ENCODE assay signal across 22 cellular contexts in genomic region chr1:228732426-228732825, GRCh38. TPM values are rescaled to one million over a fixed set of nuclear protein-coding genes. Genes with fewer than 3 reads are reported as not detected.
DNase-seq lines count a peak whose midpoint lies in the region; ATAC-seq and TF ChIP-seq lines count a peak whose summit lies in the region.
"Had no signal": no experiment of that assay in that cellular context is flagged by ENCODE, and none has a peak within 500 bp of the region (broad histone marks: within the 10 kb centered on the region; RNA-seq: fewer than 3 reads in every experiment).

No MANE protein-coding gene starts in this region.

- TF ChIP-seq CTCF in CD4-positive, alpha-beta T cell (IDR thresholded peaks at IDR 0.05): no peak
- TF ChIP-seq CTCF in esophagus muscularis mucosa (IDR thresholded peaks at IDR 0.05) (no peak), neural crest cell (conservative IDR thresholded peaks at IDR 0.05) (no peak)

- H3K4me1 ChIP-seq in esophagus muscularis mucosa: peaks cover 11 to 21% (median 15%) of the 10 kb centered on the region in 4 donors

- no peak overlapping the region for H3K27ac ChIP-seq in CD4-positive, alpha-beta T cell (ENCODE audit: low read depth, low read length)
- H3K27ac ChIP-seq in esophagus muscularis mucosa (replicated peaks in 1 of 4): no peak overlapping the region
- H3K27ac ChIP-seq: A549; BLaER1 treated with 17β-estradiol and CSF1 and Interleukin-3, amounts not matched to agents 10 nM and 100 nM had no signal

- H3K4me3 Mint-ChIP-seq in CD4-positive, alpha-beta T cell: peak overlapping the region; percentile 68
- H3K4me3 Mint-ChIP-seq in neural crest cell: peak overlapping the region; percentile 64
- H3K4me3 Mint-ChIP-seq in activated CD4-positive, alpha-beta T cell treated with anti-CD3 and anti-CD28 coated beads for 36 hours: no peak overlapping the region
- H3K4me3 Mint-ChIP-seq: CD14-positive monocyte had no signal

- ATAC-seq in CD4-positive, alpha-beta T cell (ENCODE audit: poor library complexity): no peak
- ATAC-seq in activated CD4-positive, alpha-beta T cell treated with anti-CD3 and anti-CD28 coated beads for 36 hours: no peak
- ATAC-seq: A549, GM12878 had no signal

- no peaks in the 10 kb centered on the region for H3K36me3 Mint-ChIP-seq in CD4-positive, alpha-beta T cell (ENCODE audit: low read depth)
- no peaks in the 10 kb centered on the region for H3K36me3 Mint-ChIP-seq in neural crest cell (ENCODE audit: low read depth)
- H3K36me3 Mint-ChIP-seq in activated CD4-positive, alpha-beta T cell treated with anti-CD3 and anti-CD28 coated beads for 36 hours (ENCODE audit: low read depth): no peaks in the 10 kb centered on the region
- H3K36me3 Mint-ChIP-seq: CD14-positive monocyte had no signal

- no peak for TF ChIP-seq EP300 in esophagus muscularis mucosa (IDR thresholded peaks at IDR 0.05)

- no peaks in the 10 kb centered on the region for H3K9me3 Mint-ChIP-seq in CD4-positive, alpha-beta T cell
- no peaks in the 10 kb centered on the region for H3K9me3 Mint-ChIP-seq in neural crest cell
- no peaks in the 10 kb centered on the region for H3K9me3 Mint-ChIP-seq in activated CD4-positive, alpha-beta T cell treated with anti-CD3 and anti-CD28 coated beads for 36 hours (ENCODE audit: low read depth)
- H3K9me3 Mint-ChIP-seq: CD14-positive monocyte; CD4-positive, alpha-beta memory T cell had no signal

- CTCF ChIA-PET in CD4-positive, alpha-beta T cell (lab: Charles Lee): no interaction called here
- CTCF ChIA-PET in activated CD4-positive, alpha-beta T cell treated with anti-CD3 and anti-CD28 coated beads for 36 hours (lab: Charles Lee): interaction anchor here (0.7 to 0.8 kb wide), 2 partner anchors 116 to 495 kb away, joined by 3 read pairs; no protein-coding TSS in a partner anchor

- WGBS in esophagus muscularis mucosa: 89% methylated on average over 8 of the region's 8 CpGs

- H3K27me3 ChIP-seq in CD4-positive, alpha-beta T cell (ENCODE audit: control insufficient read depth, insufficient read depth, low read length): no peaks in the 10 kb centered on the region
- H3K27me3 ChIP-seq in esophagus muscularis mucosa: no peaks in the 10 kb centered on the region

- no peak for TF ChIP-seq POLR2A in esophagus muscularis mucosa (IDR thresholded peaks at IDR 0.05; ENCODE audit: low read depth)

- intact Hi-C loops in CD4-positive, alpha-beta T cell (cut with DNase I, micrococcal nuclease): loop anchor here in 1 of 2 experiments (5.0 kb wide), 1 partner anchor 755 kb away; no protein-coding TSS in a partner anchor
- intact Hi-C loops in esophagus muscularis mucosa (cut with DNase I): loop anchor here (5.0 to 10.0 kb wide), 4 partner anchors 70 to 522 kb away; no protein-coding TSS in a partner anchor
- intact Hi-C loops in activated CD4-positive, alpha-beta T cell treated with anti-CD3 and anti-CD28 coated beads for 36 hours (cut with DNase I, micrococcal nuclease): loop anchor here in 1 of 2 experiments (10.0 kb wide), 2 partner anchors 192 to 302 kb away; no protein-coding TSS in a partner anchor

- no peak for DNase-seq in CD4-positive, alpha-beta T cell
- DNase-seq in esophagus muscularis mucosa (ENCODE audit: extremely low spot score): peak; percentile 70
- no peak for DNase-seq in neural crest cell (ENCODE audit: low read depth, low spot score)
- no peak for DNase-seq in NCI-H82 (lab: John Stamatoyannopoulos, UW)
- DNase-seq in effector CD4-positive, alpha-beta T cell: no peak
- DNase-seq in activated CD4-positive, alpha-beta T cell treated with anti-CD3 and anti-CD28 coated beads for 36 hours: no peak
- DNase-seq: 8988T; ACHN; AML-193; BE2C; Calu3; CD4-positive, alpha-beta memory T cell; COR-L47; DMS79; EL; GDM1; GOT3 had no signal

- H3K9me3 ChIP-seq in CD4-positive, alpha-beta T cell (ENCODE audit: control insufficient read depth, low read length): no peaks in the 10 kb centered on the region
- no peaks in the 10 kb centered on the region for H3K9me3 ChIP-seq in esophagus muscularis mucosa
- H3K9me3 ChIP-seq: A549; BE2C; BLaER1 treated with 17β-estradiol and CSF1 and Interleukin-3, amounts not matched to agents 10 nM and 100 nM; HAP-1 had no signal

- no peaks in the 10 kb centered on the region for H3K36me3 ChIP-seq in esophagus muscularis mucosa
- H3K36me3 ChIP-seq: HAP-1 had no signal

- H3K27ac Mint-ChIP-seq in CD4-positive, alpha-beta T cell: no peak overlapping the region
- no peak overlapping the region for H3K27ac Mint-ChIP-seq in neural crest cell (ENCODE audit: unreplicated experiment)
- H3K27ac Mint-ChIP-seq in activated CD4-positive, alpha-beta T cell treated with anti-CD3 and anti-CD28 coated beads for 36 hours: no peak overlapping the region
- H3K27ac Mint-ChIP-seq: CD14-positive monocyte; CD4-positive, alpha-beta memory T cell had no signal

- no peak overlapping the region for H3K4me3 ChIP-seq in esophagus muscularis mucosa
- H3K4me3 ChIP-seq: A549; BLaER1 treated with 17β-estradiol and CSF1 and Interleukin-3, amounts not matched to agents 10 nM and 100 nM; GM12878; HAP-1 had no signal

- peaks cover 14% of the 10 kb centered on the region for H3K4me1 Mint-ChIP-seq in CD4-positive, alpha-beta T cell (ENCODE audit: low read depth)
- peaks cover 15% of the 10 kb centered on the region for H3K4me1 Mint-ChIP-seq in neural crest cell
- peaks cover 8% of the 10 kb centered on the region for H3K4me1 Mint-ChIP-seq in activated CD4-positive, alpha-beta T cell treated with anti-CD3 and anti-CD28 coated beads for 36 hours

- peaks cover 13% of the 10 kb centered on the region for H3K27me3 Mint-ChIP-seq in CD4-positive, alpha-beta T cell
- peaks cover 32% of the 10 kb centered on the region for H3K27me3 Mint-ChIP-seq in neural crest cell (ENCODE audit: low read depth)
- peaks cover 15% of the 10 kb centered on the region for H3K27me3 Mint-ChIP-seq in activated CD4-positive, alpha-beta T cell treated with anti-CD3 and anti-CD28 coated beads for 36 hours

- POLR2A ChIA-PET in CD4-positive, alpha-beta T cell (lab: Charles Lee): no interaction called here
- POLR2A ChIA-PET in activated CD4-positive, alpha-beta T cell treated with anti-CD3 and anti-CD28 coated beads for 36 hours (lab: Charles Lee): no interaction called here

RNA-seq across cellular contexts. Expression of gene RHOU, which starts 2.9 kb away (rescaled TPM):
- 1 to 10 TPM; 1.2 TPM for total RNA-seq in CD4-positive, alpha-beta T cell
- total RNA-seq in esophagus muscularis mucosa: 10 to 100 TPM; 24.1 to 36.0 (median 26.0) TPM
- total RNA-seq in neural crest cell: 20.1 and 20.5 TPM in 2 replicates
- 1 to 10 TPM; 1.2 TPM for total RNA-seq in activated CD4-positive, alpha-beta T cell treated with anti-CD3 and anti-CD28 coated beads for 36 hours
- total RNA-seq: GM12878 had no signal
